8 cellular contexts compared by ENCODE assay signal in the genomic region with DNA sequence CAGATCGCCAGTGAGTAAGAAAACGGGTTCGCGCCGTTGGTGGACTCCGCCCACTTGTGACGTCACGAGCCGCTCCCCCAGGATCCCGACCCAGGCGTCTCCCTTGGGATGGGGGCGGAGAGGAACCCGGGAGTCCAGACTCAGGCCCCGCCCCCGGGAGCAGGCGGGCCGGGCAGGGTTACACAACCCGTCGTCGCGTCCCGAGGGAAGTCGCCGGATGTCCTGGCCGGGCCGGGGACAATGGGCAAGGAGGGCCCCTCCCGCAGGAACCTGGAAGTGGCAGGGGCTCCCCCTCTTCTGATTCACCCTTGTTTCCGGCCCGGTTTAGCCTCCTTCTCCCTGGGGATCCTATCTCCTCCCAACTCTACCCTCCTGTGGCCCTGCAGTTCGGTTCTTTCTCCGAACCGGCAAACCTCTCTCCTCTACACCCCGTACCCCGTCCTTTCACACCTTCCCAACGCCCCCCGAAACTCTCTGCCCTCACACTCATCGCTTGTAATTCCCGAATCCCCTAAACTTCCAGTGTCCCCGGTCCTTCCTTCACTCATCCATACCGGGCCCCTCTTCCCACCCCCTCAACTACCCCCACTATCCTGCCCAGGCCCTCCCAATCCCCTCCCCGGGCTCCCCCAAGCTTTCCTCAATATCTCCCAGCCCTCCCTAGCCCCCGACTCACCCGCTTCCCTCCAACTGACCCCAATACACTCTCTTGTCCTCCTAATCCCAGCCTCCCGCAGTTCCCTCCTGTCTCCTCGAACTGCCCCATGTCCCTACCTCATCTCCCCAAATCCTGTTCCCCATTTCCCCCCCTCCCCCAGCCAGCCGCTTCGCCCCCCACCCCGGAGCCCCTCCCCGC. TPM values are rescaled to one million over a fixed set of nuclear protein-coding genes. Genes with fewer than 3 reads are reported as not detected.
DNase-seq lines count a peak whose midpoint lies in the region; ATAC-seq and TF ChIP-seq lines count a peak whose summit lies in the region.

No MANE protein-coding gene starts in this region.

- TF ChIP-seq CTCF in 22Rv1 (IDR thresholded peaks at IDR 0.05) (no peak), GM10248 (IDR thresholded peaks at IDR 0.05; ENCODE audit: control extremely low read depth, extremely low read depth, low read depth, missing control alignments) (no peak), liver (IDR thresholded peaks at IDR 0.05; ENCODE audit: low read depth, low read length, missing input control) (no peak)

- CTCF ChIA-PET in GM10248 (lab: Yijun Ruan, JAX): interaction anchor here (1.2 to 8.7 kb wide), 3 partner anchors 24 to 42 kb away, joined by 3 to 87 read pairs (median 80); partner anchors contain the start of gene FOSB
- CTCF ChIA-PET in activated CD4-positive, alpha-beta T cell treated with anti-CD3 and anti-CD28 coated beads, Interleukin-2, amount 10 ng/mL, durations not matched to agents 7 days and 5 days (lab: Charles Lee): interaction anchor here (8.6 kb wide), 1 partner anchor 30 kb away, joined by 310 read pairs; the partner anchor contains the start of gene FOSB

- H3K4me1 Mint-ChIP-seq in activated CD4-positive, alpha-beta T cell treated with anti-CD3 and anti-CD28 coated beads, Interleukin-2, amount 10 ng/mL, durations not matched to agents 7 days and 5 days: peaks cover 49% of the 10 kb centered on the region

- TF ChIP-seq RAD21 in liver (IDR thresholded peaks at IDR 0.05): peak in 1 of 2 donors; percentile 22

- H3K9me3 Mint-ChIP-seq in activated CD4-positive, alpha-beta T cell treated with anti-CD3 and anti-CD28 coated beads, Interleukin-2, amount 10 ng/mL, durations not matched to agents 7 days and 5 days: no peaks in the 10 kb centered on the region

- H3K4me3 ChIP-seq in liver (ENCODE audit: low read depth in 1 of 3, low read length in 3 of 3): peak overlapping the region in 2 of 3 donors; percentile 48

- POLR2A ChIA-PET in GM10248 (lab: Yijun Ruan, JAX): interaction anchor here (1.0 kb wide), 1 partner anchor 24 kb away, joined by 4 read pairs; the partner anchor contains the start of gene FOSB
- POLR2A ChIA-PET in activated CD4-positive, alpha-beta T cell treated with anti-CD3 and anti-CD28 coated beads, Interleukin-2, amount 10 ng/mL, durations not matched to agents 7 days and 5 days (lab: Charles Lee): no interaction called here

- H3K4me3 Mint-ChIP-seq in activated CD4-positive, alpha-beta T cell treated with anti-CD3 and anti-CD28 coated beads, Interleukin-2, amount 10 ng/mL, durations not matched to agents 7 days and 5 days: peak overlapping the region; percentile 66

- H3K27me3 ChIP-seq in liver (ENCODE audit: control insufficient read depth in 4 of 4, insufficient read depth in 4 of 4, low read length in 3 of 4): no peaks in the 10 kb centered on the region

- peaks cover 4 to 17% (median 9%) of the 10 kb centered on the region in 4 donors for H3K4me1 ChIP-seq in liver (ENCODE audit: control insufficient read depth in 4 of 4, insufficient read depth in 4 of 4, low read length in 3 of 4)

- H3K9me3 ChIP-seq in liver (ENCODE audit: control insufficient read depth in 4 of 4, low read length in 3 of 4): no peaks in the 10 kb centered on the region

- no peaks in the 10 kb centered on the region for H3K27me3 Mint-ChIP-seq in activated CD4-positive, alpha-beta T cell treated with anti-CD3 and anti-CD28 coated beads, Interleukin-2, amount 10 ng/mL, durations not matched to agents 7 days and 5 days

- no peak for ATAC-seq in HG03354 (IDR thresholded peaks at IDR 0.05; ENCODE audit: poor library complexity, severe bottlenecking, unreplicated experiment)

- H3K36me3 Mint-ChIP-seq in activated CD4-positive, alpha-beta T cell treated with anti-CD3 and anti-CD28 coated beads, Interleukin-2, amount 10 ng/mL, durations not matched to agents 7 days and 5 days (ENCODE audit: low read depth): no peaks in the 10 kb centered on the region

- under 1% methylated on average over 49 of the region's 49 CpGs for WGBS in liver

- H3K36me3 ChIP-seq in liver (ENCODE audit: control insufficient read depth in 4 of 4, insufficient read depth in 3 of 4, low read depth in 1 of 4, low read length in 3 of 4): no peaks in the 10 kb centered on the region

- H3K9ac ChIP-seq in liver (ENCODE audit: low read depth in 1 of 2, low read length in 2 of 2): peak overlapping the region; percentile 40 to 64

- H3K27ac ChIP-seq in 22Rv1: peak overlapping the region; percentile 79
- H3K27ac ChIP-seq in liver (ENCODE audit: low read depth in 1 of 2, low read length in 2 of 2): peak overlapping the region; percentile 67 to 79

- H3K27ac Mint-ChIP-seq in activated CD4-positive, alpha-beta T cell treated with anti-CD3 and anti-CD28 coated beads, Interleukin-2, amount 10 ng/mL, durations not matched to agents 7 days and 5 days: peak overlapping the region; percentile 67

- peak; percentile 69 for DNase-seq in GM10248 (ENCODE audit: extremely low spot score)
- DNase-seq in NCI-H2107 treated with DMSO at 0.1 percent for 48 hours (lab: John Stamatoyannopoulos, UW; ENCODE audit: unreplicated experiment): peak; percentile 25
- DNase-seq in activated CD4-positive, alpha-beta T cell treated with anti-CD3 and anti-CD28 coated beads, Interleukin-2, amount 10 ng/mL, durations not matched to agents 7 days and 5 days: peak; percentile 45
- peak; percentile 51 for DNase-seq in effector CD8-positive, alpha-beta T cell (lab: John Stamatoyannopoulos, UW)
- peak in 2 of 3 experiments; percentile 19 to 63 for DNase-seq in stimulated activated CD4-positive, alpha-beta T cell treated with anti-CD3 and anti-CD28 coated beads, TNF-alpha, amount 100 ng/mL, for 24 hours (ENCODE audit: low read depth in 3 of 3)

TF ChIP-seq in liver, 16 proteins besides CTCF, POLR2A, EP300 and RAD21 (continues in another document):
- TF ChIP-seq EGR1 (IDR thresholded peaks at IDR 0.05; ENCODE audit: low read depth in 2 of 2) (peak; percentile 44 to 75), RXRA (IDR thresholded peaks at IDR 0.05) (peak; percentile 25 to 41), HNF4A (conservative IDR thresholded peaks at IDR 0.05) (peak; percentile 55 to 63), ZBTB33 (IDR thresholded peaks at IDR 0.05) (no peak), GABPA (IDR thresholded peaks at IDR 0.05 in 1 of 2, conservative IDR thresholded peaks at IDR 0.05 in 1 of 2) (peak; percentile 46 to 83), SP1 (IDR thresholded peaks at IDR 0.05) (peak; percentile 76), TAF1 (conservative IDR thresholded peaks at IDR 0.05) (no peak), HNF4G (IDR thresholded peaks at IDR 0.05) (no peak), FOXA2 (IDR thresholded peaks at IDR 0.05) (no peak)
- TF ChIP-seq, protein P1, sequence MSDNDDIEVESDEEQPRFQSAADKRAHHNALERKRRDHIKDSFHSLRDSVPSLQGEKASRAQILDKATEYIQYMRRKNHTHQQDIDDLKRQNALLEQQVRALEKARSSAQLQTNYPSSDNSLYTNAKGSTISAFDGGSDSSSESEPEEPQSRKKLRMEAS (IDR thresholded peaks at IDR 0.05): no peak

RNA-seq across cellular contexts. Expression of gene ERCC1, which starts 20.0 kb away (rescaled TPM):
- total RNA-seq in activated CD4-positive, alpha-beta T cell treated with anti-CD3 and anti-CD28 coated beads, Interleukin-2, amount 10 ng/mL, durations not matched to agents 7 days and 5 days: 10 to 100 TPM; 59.9 to 66.1 TPM
- total RNA-seq in liver: 10 to 100 TPM; 19.3 to 24.7 TPM
- polyA plus RNA-seq in liver: 10 to 100 TPM; 19.2 to 28.7 TPM

RNA-seq across cellular contexts. Expression of gene FOSB, which starts 24.1 kb away (rescaled TPM):
- 10 to 100 TPM; 36.0 to 43.9 TPM for total RNA-seq in activated CD4-positive, alpha-beta T cell treated with anti-CD3 and anti-CD28 coated beads, Interleukin-2, amount 10 ng/mL, durations not matched to agents 7 days and 5 days
- 1 to 10 TPM in 1 of 2 donors, under 1 TPM in 1; 0.28 to 1.3 TPM for total RNA-seq in liver
- under 1 TPM; 0.18 to 0.51 TPM for polyA plus RNA-seq in liver

RNA-seq across cellular contexts. Expression of gene POLR1G, which starts 37.2 kb away (rescaled TPM):
- total RNA-seq in activated CD4-positive, alpha-beta T cell treated with anti-CD3 and anti-CD28 coated beads, Interleukin-2, amount 10 ng/mL, durations not matched to agents 7 days and 5 days: 1 to 10 TPM; 7.0 to 7.4 TPM
- total RNA-seq in liver: 1 to 10 TPM; 1.9 TPM
- 1 to 10 TPM; 1.1 to 2.4 TPM for polyA plus RNA-seq in liver

RNA-seq across cellular contexts. Expression of gene PPP1R13L, which starts 38.8 kb away (rescaled TPM):
- total RNA-seq in activated CD4-positive, alpha-beta T cell treated with anti-CD3 and anti-CD28 coated beads, Interleukin-2, amount 10 ng/mL, durations not matched to agents 7 days and 5 days: 10 to 100 TPM; 15.5 to 17.7 TPM
- total RNA-seq in liver: 1 to 10 TPM in 1 of 2 donors, under 1 TPM in 1; 0.51 to 6.5 TPM
- polyA plus RNA-seq in liver: 1 to 10 TPM; 3.3 to 7.7 TPM

RNA-seq across cellular contexts. Expression of gene RTN2, which starts 53.2 kb away (rescaled TPM):
- total RNA-seq in activated CD4-positive, alpha-beta T cell treated with anti-CD3 and anti-CD28 coated beads, Interleukin-2, amount 10 ng/mL, durations not matched to agents 7 days and 5 days: 1 to 10 TPM; 1.8 to 2.0 TPM
- 1 to 10 TPM; 1.0 to 1.6 TPM for total RNA-seq in liver
- polyA plus RNA-seq in liver: 1 to 10 TPM; 1.3 to 3.5 TPM

Comparison
In these comparisons a context has a peak if more than half of its experiments do, and no peak if none do; other contexts are left out.
1. RNA of gene FOSB, which starts 24.1 kb away (total RNA-seq): 36.0 to 43.9 TPM in activated CD4-positive, alpha-beta T cell treated with anti-CD3 and anti-CD28 coated beads, Interleukin-2, amount 10 ng/mL, durations not matched to agents 7 days and 5 days; 0.28 to 1.3 TPM in liver; every median in the first group is over 10 times any median in the second.
2. Peak in every context shown above with its lines, with median percentiles within 50 percentile points of each other: DNase-seq.